ENCODE assay signal across 16 cellular contexts in genomic region chr7:28369523-28369922, GRCh38. TPM values are rescaled to one million over a fixed set of nuclear protein-coding genes. Genes with fewer than 3 reads are reported as not detected.
DNase-seq lines count a peak whose midpoint lies in the region; ATAC-seq and TF ChIP-seq lines count a peak whose summit lies in the region.
"Had no signal": no experiment of that assay in that cellular context is flagged by ENCODE, and none has a peak within 500 bp of the region (broad histone marks: within the 10 kb centered on the region; RNA-seq: fewer than 3 reads in every experiment).

No MANE protein-coding gene starts in this region.

- no peak for TF ChIP-seq CTCF in neural crest cell (conservative IDR thresholded peaks at IDR 0.05)

- H3K27ac Mint-ChIP-seq in neural crest cell (ENCODE audit: unreplicated experiment), result peak overlapping the region; percentile 36
- no peak overlapping the region for H3K27ac Mint-ChIP-seq in naive thymus-derived CD4-positive, alpha-beta T cell
- H3K27ac Mint-ChIP-seq: CD14-positive monocyte; CD4-positive, alpha-beta memory T cell; H9 had no signal

- no peaks in the 10 kb centered on the region for H3K36me3 ChIP-seq in naive thymus-derived CD4-positive, alpha-beta T cell (ENCODE audit: control insufficient read depth in 2 of 3, insufficient read depth in 3 of 3, low read length in 3 of 3)
- H3K36me3 ChIP-seq: BLaER1 had no signal

- CTCF ChIA-PET in naive thymus-derived CD4-positive, alpha-beta T cell (lab: Charles Lee), result interaction anchor here (1.0 kb wide), 1 partner anchor 10 kb away, joined by 3 read pairs; no protein-coding TSS in a partner anchor

- POLR2A ChIA-PET in naive thymus-derived CD4-positive, alpha-beta T cell (lab: Charles Lee), result no interaction called here

- H3K9me3 ChIP-seq in naive thymus-derived CD4-positive, alpha-beta T cell (ENCODE audit: control insufficient read depth in 2 of 3, low read length in 3 of 3), result no peaks in the 10 kb centered on the region

- H3K27me3 ChIP-seq in naive thymus-derived CD4-positive, alpha-beta T cell (ENCODE audit: control insufficient read depth in 2 of 2, insufficient read depth in 2 of 2, low read length in 2 of 2), result no peaks in the 10 kb centered on the region
- H3K27me3 ChIP-seq: BLaER1 had no signal

- H3K9me3 Mint-ChIP-seq in neural crest cell, result peaks cover 9% of the 10 kb centered on the region
- H3K9me3 Mint-ChIP-seq in naive thymus-derived CD4-positive, alpha-beta T cell, result peaks cover under 1 to 12% (median 8%) of the 10 kb centered on the region in 11 donors

- H3K4me1 Mint-ChIP-seq in neural crest cell, result no peaks in the 10 kb centered on the region
- H3K4me1 Mint-ChIP-seq in naive thymus-derived CD4-positive, alpha-beta T cell, result no peaks in the 10 kb centered on the region
- H3K4me1 Mint-ChIP-seq: CD14-positive monocyte; CD4-positive, alpha-beta memory T cell; H9 had no signal

- intact Hi-C loops in naive thymus-derived CD4-positive, alpha-beta T cell (cut with micrococcal nuclease), result no loop called here

- H3K27me3 Mint-ChIP-seq in neural crest cell (ENCODE audit: low read depth), result no peaks in the 10 kb centered on the region
- H3K27me3 Mint-ChIP-seq in naive thymus-derived CD4-positive, alpha-beta T cell, result peaks cover 5 to 24% (median 15%) of the 10 kb centered on the region in 5 donors

- no peak overlapping the region for H3K4me3 Mint-ChIP-seq in neural crest cell
- no peak overlapping the region for H3K4me3 Mint-ChIP-seq in naive thymus-derived CD4-positive, alpha-beta T cell
- H3K4me3 Mint-ChIP-seq: CD14-positive monocyte; CD4-positive, alpha-beta memory T cell; H9 had no signal

- no peaks in the 10 kb centered on the region for H3K4me1 ChIP-seq in naive thymus-derived CD4-positive, alpha-beta T cell (ENCODE audit: control insufficient read depth in 2 of 2, insufficient read depth in 2 of 2, low read length in 2 of 2)
- H3K4me1 ChIP-seq: A549, BLaER1 had no signal

- H3K4me3 ChIP-seq in naive thymus-derived CD4-positive, alpha-beta T cell (ENCODE audit: low read length), result no peak overlapping the region
- H3K4me3 ChIP-seq: A549, BLaER1 had no signal

- ATAC-seq in naive thymus-derived CD4-positive, alpha-beta T cell, result no peak
- ATAC-seq: A549 had no signal

- DNase-seq in NCI-H748 (lab: John Stamatoyannopoulos, UW; ENCODE audit: unreplicated experiment) (peak; percentile 48), NCI-H748 treated with DMSO at 0.1 percent for 48 hours (lab: John Stamatoyannopoulos, UW) (no peak), NCI-H69 (lab: John Stamatoyannopoulos, UW) (peak; percentile 56), neural crest cell (ENCODE audit: low read depth, low spot score) (no peak), cerebellum (ENCODE audit: low spot score) (no peak), activated gamma-delta T cell treated with Interleukin-2 at 50 U/mL for 16 hours (no peak)
- DNase-seq in naive thymus-derived CD4-positive, alpha-beta T cell, result no peak
- DNase-seq: AML-193; CD4-positive, alpha-beta memory T cell; DMS79; GDM1; H9 had no signal

- H3K27ac ChIP-seq in naive thymus-derived CD4-positive, alpha-beta T cell (ENCODE audit: low read depth, low read length), result no peak overlapping the region
- H3K27ac ChIP-seq: 22Rv1, A549, BLaER1 had no signal

- H3K36me3 Mint-ChIP-seq in neural crest cell (ENCODE audit: low read depth), result peaks cover 7% of the 10 kb centered on the region
- H3K36me3 Mint-ChIP-seq in naive thymus-derived CD4-positive, alpha-beta T cell, result peaks cover 0 to 12% (median 8%) of the 10 kb centered on the region in 5 donors
- H3K36me3 Mint-ChIP-seq: CD14-positive monocyte; CD4-positive, alpha-beta memory T cell had no signal

RNA-seq across cellular contexts. Expression of gene CREB5, which starts 42.8 kb away (rescaled TPM):
- total RNA-seq in neural crest cell (6.9 and 8.3 TPM in 2 replicates), cerebellum (23.6 TPM)
- total RNA-seq in naive thymus-derived CD4-positive, alpha-beta T cell, result 10 to 100 TPM in 1 of 5 experiments, 1 to 10 TPM in 1, under 1 TPM in 1, not detected in 2; 0.22 to 18.4 (median 3.6) TPM
- polyA plus RNA-seq in naive thymus-derived CD4-positive, alpha-beta T cell, result not detected
- total RNA-seq: CD4-positive, alpha-beta memory T cell had no signal
- polyA plus RNA-seq: CD4-positive, alpha-beta memory T cell had no signal

Comparison
In these comparisons a context has a peak if more than half of its experiments do, and no peak if none do; other contexts are left out.
1. DNase-seq: peak in NCI-H748 (single experiment) and NCI-H69 (single experiment); none in NCI-H748 treated with DMSO at 0.1 percent for 48 hours (single experiment), neural crest cell (single experiment), naive thymus-derived CD4-positive, alpha-beta T cell (0 of 9), cerebellum (single experiment) and activated gamma-delta T cell treated with Interleukin-2 at 50 U/mL for 16 hours (single experiment).